Comparison of ENCODE assay signal across 8 cellular contexts in the genomic region with DNA sequence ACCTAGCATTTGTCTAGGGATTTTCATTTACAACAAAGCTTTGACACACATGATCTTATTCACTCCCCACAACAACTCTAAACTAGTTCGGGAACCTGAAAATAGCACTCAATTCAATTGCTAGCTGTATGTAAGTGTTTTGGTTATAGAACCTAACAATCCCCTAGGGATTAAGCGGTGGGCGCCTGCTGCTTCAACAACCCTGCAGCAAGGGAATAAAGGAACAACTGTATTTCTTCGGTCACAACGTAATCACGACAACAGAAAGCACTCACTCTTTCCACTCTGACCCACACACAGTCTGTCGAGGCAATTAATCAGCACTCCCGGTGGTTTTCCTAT. TPM values are rescaled to one million over a fixed set of nuclear protein-coding genes. Genes with fewer than 3 reads are reported as not detected.
DNase-seq lines count a peak whose midpoint lies in the region; ATAC-seq and TF ChIP-seq lines count a peak whose summit lies in the region.

No MANE protein-coding gene starts in this region.

- TF ChIP-seq CTCF in mammary epithelial cell (conservative IDR thresholded peaks at IDR 0.05 in 1 of 2, IDR thresholded peaks at IDR 0.05 in 1 of 2; ENCODE audit: extremely low read depth in 1 of 2, insufficient read depth in 1 of 2, low read depth in 1 of 2, low read length in 2 of 2) (no peak), nephron (IDR thresholded peaks at IDR 0.05; ENCODE audit: unreplicated experiment in 3 of 3) (no peak)

- peak overlapping the region; percentile 61 for H3K4me2 ChIP-seq in mammary epithelial cell (ENCODE audit: insufficient read depth, low read depth, low read length)

- DNase-seq in mammary epithelial cell, result no peak
- DNase-seq in dedifferentiated amniotic fluid mesenchymal stem cell (ENCODE audit: extremely low spot score), result no peak
- DNase-seq in NCI-H1436 treated with DMSO at 0.1 percent for 48 hours (lab: John Stamatoyannopoulos, UW), result no peak
- DNase-seq in nucleus accumbens (lab: John Stamatoyannopoulos, UW), result no peak
- no peak for DNase-seq in mesenteric fat pad (ENCODE audit: low spot score)

- no peaks in the 10 kb centered on the region for H3K9me3 Mint-ChIP-seq in nephron

- no TSS peak for BruUV-seq in mammary epithelial cell (replicated peaks; lab: Mats Ljungman, UMichigan)

- dilution Hi-C loops in mammary epithelial cell (cut with HindIII; ENCODE audit: low sequenced_read_pairs), result no loop called here

- H3K4me1 Mint-ChIP-seq in nephron, result peaks cover 25% of the 10 kb centered on the region

- H2AFZ ChIP-seq in mammary epithelial cell (ENCODE audit: low read depth, low read length), result peak overlapping the region; percentile 87

- peaks cover 6% of the 10 kb centered on the region for H3K4me1 ChIP-seq in mammary epithelial cell (ENCODE audit: insufficient read depth, low read length)

- H3K27ac ChIP-seq in mammary epithelial cell (ENCODE audit: insufficient read depth, low read depth, low read length), result no peak overlapping the region

- H3K9ac ChIP-seq in mammary epithelial cell (ENCODE audit: insufficient read depth, low read length), result no peak overlapping the region

- peaks cover 10% of the 10 kb centered on the region for H3K27me3 ChIP-seq in mammary epithelial cell (ENCODE audit: insufficient read depth, low read length)

- H3K4me3 Mint-ChIP-seq in nephron, result peak overlapping the region; percentile 92 to 100 (median 97)

- ATAC-seq in GM18868 (IDR thresholded peaks at IDR 0.05; ENCODE audit: unreplicated experiment) (peak; percentile 17), HG03342 (IDR thresholded peaks at IDR 0.05; ENCODE audit: unreplicated experiment) (peak; percentile 14)

- in situ Hi-C loops in mammary epithelial cell (cut with MboI; ENCODE audit: low sequenced_read_pairs in 2 of 2), result no loop called here

- no peaks in the 10 kb centered on the region for H3K9me3 ChIP-seq in mammary epithelial cell (replicated peaks; ENCODE audit: insufficient read depth, low read length)

- no peaks in the 10 kb centered on the region for H4K20me1 ChIP-seq in mammary epithelial cell (ENCODE audit: insufficient read depth, low read length)

- peak overlapping the region in 2 of 3 experiments; percentile 60 to 64 for H3K4me3 ChIP-seq in mammary epithelial cell (replicated peaks in 1 of 3; ENCODE audit: insufficient read depth in 1 of 3, low read depth in 2 of 3, low read length in 3 of 3)

- CTCF ChIA-PET in mammary epithelial cell (lab: Charles Lee; ENCODE audit: low non-redundant PET), result no interaction called here

- intact Hi-C loops in mammary epithelial cell (cut with micrococcal nuclease), result no loop called here

- H3K36me3 ChIP-seq in mammary epithelial cell (ENCODE audit: insufficient read depth, low read length), result no peaks in the 10 kb centered on the region

- 19% methylated on average over 8 of the region's 8 CpGs for WGBS in mammary epithelial cell (ENCODE audit: low coverage, missing lambda C conversion rate)

- H3K27ac Mint-ChIP-seq in nephron, result peak overlapping the region in 2 of 3 experiments; percentile 94 to 98

- peaks cover 22% of the 10 kb centered on the region for H3K79me2 ChIP-seq in mammary epithelial cell (ENCODE audit: insufficient read depth, low read length)

- no peaks in the 10 kb centered on the region for H3K27me3 Mint-ChIP-seq in nephron (ENCODE audit: low read depth)

- no peaks in the 10 kb centered on the region for H3K36me3 Mint-ChIP-seq in nephron (ENCODE audit: low read depth)

RNA-seq across cellular contexts. Expression of gene DIAPH2, which starts 0.7 kb away (rescaled TPM):
- total RNA-seq in mammary epithelial cell (10 to 100 TPM; 12.5 to 17.8 TPM), mesenteric fat pad (28.1 TPM)
- 4.5 TPM for polyA plus RNA-seq in mammary epithelial cell
- 7.1 TPM for polyA minus RNA-seq in mammary epithelial cell
